In the genomic region with DNA sequence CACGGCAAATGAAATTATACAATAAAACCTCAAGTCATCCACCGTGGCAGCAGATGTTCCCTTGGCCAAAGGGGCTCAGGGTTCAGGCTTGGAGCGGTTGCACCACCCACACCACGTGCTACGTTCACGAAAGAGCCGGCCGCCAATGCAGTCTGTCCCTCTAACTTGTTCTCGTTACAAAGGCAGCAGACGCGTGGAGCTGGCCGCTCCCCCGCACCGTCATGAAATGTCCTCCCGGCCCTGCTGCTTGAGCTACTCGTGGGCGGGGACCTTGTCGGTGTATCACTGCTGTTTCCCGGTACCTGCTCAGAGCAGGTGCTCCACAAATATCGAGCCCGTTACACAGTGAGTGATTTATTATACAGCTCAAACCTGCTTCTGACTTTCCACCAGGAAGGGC, we compare ENCODE assay signal across 1 cellular context.
TF ChIP-seq lines count a peak whose summit lies in the region.

No MANE protein-coding gene starts in this region.

TF ChIP-seq in H1, 55 proteins besides CTCF, POLR2A, EP300 and RAD21 (continued from another document):
- TF ChIP-seq KDM4A (IDR thresholded peaks at IDR 0.05; ENCODE audit: low read depth, low read length, severe bottlenecking) (no peak), SAP30 (IDR thresholded peaks at IDR 0.05; ENCODE audit: insufficient read depth, insufficient replicate concordance, low read length) (no peak), RFX5 (IDR thresholded peaks at IDR 0.05; ENCODE audit: borderline replicate concordance, low read depth, low read length) (no peak), CREB1 (IDR thresholded peaks at IDR 0.05) (no peak), CEBPB (IDR thresholded peaks at IDR 0.05; ENCODE audit: low read depth, low read length) (no peak), HDAC6 (IDR thresholded peaks at IDR 0.05; ENCODE audit: low read depth, low read length) (no peak), EZH2 (IDR thresholded peaks at IDR 0.05; ENCODE audit: low read depth, low read length, severe bottlenecking) (no peak), YY1 (IDR thresholded peaks at IDR 0.05; ENCODE audit: low read depth, low read length) (no peak), JUND (IDR thresholded peaks at IDR 0.05; ENCODE audit: low read length) (no peak), TCF12 (IDR thresholded peaks at IDR 0.05; ENCODE audit: low read depth, low read length) (no peak)
